1 cellular context compared by ENCODE assay signal in genomic region chr1:154936416-154937050, GRCh38.
TF ChIP-seq lines count a peak whose summit lies in the region.

PMVK (minus strand) TSS chr1:154936719; CDS start chr1:154936685, 34 bp downstream.

TF ChIP-seq in HepG2, 621 proteins besides CTCF, POLR2A, EP300 and RAD21 (continued from another document and continues in another):
- TF ChIP-seq SETDB1 (CRISPR knock-in tag; IDR thresholded peaks at IDR 0.05; ENCODE audit: borderline replicate concordance) (peak; percentile 91; the same call in 1 of the 2 replicates), SPEN (CRISPR knock-in tag; IDR thresholded peaks at IDR 0.05; ENCODE audit: low read depth) (peak; percentile 97), ZNF550 (CRISPR knock-in tag; IDR thresholded peaks at IDR 0.05; ENCODE audit: borderline replicate concordance) (no peak), NR2C2 (CRISPR knock-in tag; IDR thresholded peaks at IDR 0.05; ENCODE audit: borderline replicate concordance) (peak; percentile 83), ZNF10 (CRISPR knock-in tag; IDR thresholded peaks at IDR 0.05; ENCODE audit: borderline replicate concordance, low read depth) (no peak), SP5 (CRISPR knock-in tag; IDR thresholded peaks at IDR 0.05; ENCODE audit: borderline replicate concordance, low read depth) (peak; percentile 59), ZNF430 (CRISPR knock-in tag; IDR thresholded peaks at IDR 0.05) (peak; percentile 99), ZFP90 (CRISPR knock-in tag; IDR thresholded peaks at IDR 0.05; ENCODE audit: borderline replicate concordance) (peak; percentile 83; the same call in 1 of the 2 replicates), ZNF264 (CRISPR knock-in tag; IDR thresholded peaks at IDR 0.05) (peak; percentile 92), ZNF75D (CRISPR knock-in tag; IDR thresholded peaks at IDR 0.05; ENCODE audit: borderline replicate concordance) (peak; percentile 97; the same call in 1 of the 2 replicates), NCOA2 (CRISPR knock-in tag; IDR thresholded peaks at IDR 0.05) (peak; percentile 87), ZNF572 (CRISPR knock-in tag; IDR thresholded peaks at IDR 0.05) (0 out of 2 replicates have a peak, but pooled peaks have one; percentile 75), KLF15 (CRISPR knock-in tag; IDR thresholded peaks at IDR 0.05; ENCODE audit: borderline replicate concordance) (peak; percentile 97), CEBPB (IDR thresholded peaks at IDR 0.05; ENCODE audit: borderline replicate concordance, low read depth, low read length) (no peak), SMYD3 (CRISPR knock-in tag; IDR thresholded peaks at IDR 0.05) (peak; percentile 100), ZNF441 (CRISPR knock-in tag; IDR thresholded peaks at IDR 0.05; ENCODE audit: borderline replicate concordance) (peak; percentile 98), MTA1 (CRISPR knock-in tag; IDR thresholded peaks at IDR 0.05; ENCODE audit: borderline replicate concordance) (peak; percentile 91), ZNF839 (CRISPR knock-in tag; IDR thresholded peaks at IDR 0.05; ENCODE audit: borderline replicate concordance) (no peak), SMARCE1 (IDR thresholded peaks at IDR 0.05; ENCODE audit: borderline replicate concordance) (no peak), ATRX (CRISPR knock-in tag; IDR thresholded peaks at IDR 0.05; ENCODE audit: borderline replicate concordance) (no peak), IRF2 (CRISPR knock-in tag; IDR thresholded peaks at IDR 0.05) (peak; percentile 94), ZNF354B (CRISPR knock-in tag; IDR thresholded peaks at IDR 0.05) (peak; percentile 93; the same call in 1 of the 2 replicates), ZNF34 (CRISPR knock-in tag; IDR thresholded peaks at IDR 0.05; ENCODE audit: borderline replicate concordance) (peak; percentile 90; the same call in 1 of the 2 replicates), HMG20B (CRISPR knock-in tag; conservative IDR thresholded peaks at IDR 0.05) (peak; percentile 67), SSRP1 (CRISPR knock-in tag; IDR thresholded peaks at IDR 0.05) (peak; percentile 91; the same call in 1 of the 2 replicates), NR2F1 (CRISPR knock-in tag; IDR thresholded peaks at IDR 0.05) (no peak; a peak in 1 of 4 replicates), ZNF30 (CRISPR knock-in tag; IDR thresholded peaks at IDR 0.05) (peak; percentile 99), ZNF432 (CRISPR knock-in tag; IDR thresholded peaks at IDR 0.05; ENCODE audit: borderline replicate concordance) (no peak), MAFF (IDR thresholded peaks at IDR 0.05; ENCODE audit: low read depth, low read length) (no peak), ZNF407 (CRISPR knock-in tag; IDR thresholded peaks at IDR 0.05; ENCODE audit: not compliant biosample characterization) (peak; percentile 92), ZNF503 (CRISPR knock-in tag; IDR thresholded peaks at IDR 0.05) (no peak), ZFP36 (IDR thresholded peaks at IDR 0.05; ENCODE audit: borderline replicate concordance, low read depth, low read length, partially characterized antibody) (no peak), TOE1 (CRISPR knock-in tag; IDR thresholded peaks at IDR 0.05) (peak; percentile 72; the same call in 1 of the 2 replicates), KDM1A (CRISPR knock-in tag; IDR thresholded peaks at IDR 0.05) (0 out of 2 replicates have a peak, but pooled peaks have one; percentile 39), CC2D1A (CRISPR knock-in tag; IDR thresholded peaks at IDR 0.05) (peak; percentile 22; the same call in 1 of the 2 replicates)
- TF ChIP-seq, protein P1, sequence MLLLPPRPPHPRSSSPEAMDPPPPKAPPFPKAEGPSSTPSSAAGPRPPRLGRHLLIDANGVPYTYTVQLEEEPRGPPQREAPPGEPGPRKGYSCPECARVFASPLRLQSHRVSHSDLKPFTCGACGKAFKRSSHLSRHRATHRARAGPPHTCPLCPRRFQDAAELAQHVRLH (CRISPR knock-in tag; IDR thresholded peaks at IDR 0.05; ENCODE audit: borderline replicate concordance, low read depth) = peak; percentile 99
- TF ChIP-seq, protein P2, sequence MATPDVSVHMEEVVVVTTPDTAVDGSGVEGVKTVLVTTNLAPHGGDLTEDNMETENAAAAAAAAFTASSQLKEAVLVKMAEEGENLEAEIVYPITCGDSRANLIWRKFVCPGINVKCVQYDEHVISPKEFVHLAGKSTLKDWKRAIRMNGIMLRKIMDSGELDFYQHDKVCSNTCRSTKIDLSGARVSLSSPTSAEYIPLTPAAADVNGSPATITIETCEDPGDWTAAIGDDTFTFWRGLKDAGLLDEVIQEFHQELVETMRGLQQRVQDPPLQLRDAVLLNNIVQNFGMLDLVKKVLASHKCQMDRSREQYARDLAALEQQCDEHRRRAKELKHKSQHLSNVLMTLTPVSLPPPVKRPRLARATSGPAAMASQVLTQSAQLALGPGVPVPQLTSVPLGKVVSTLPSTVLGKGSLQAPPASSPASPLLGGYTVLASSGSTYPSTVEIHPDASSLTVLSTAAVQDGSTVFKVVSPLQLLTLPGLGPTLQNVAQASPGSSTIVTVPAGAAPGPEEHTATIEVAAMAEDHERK (CRISPR knock-in tag; IDR thresholded peaks at IDR 0.05; ENCODE audit: low read depth) = 0 out of 2 replicates have a peak, but pooled peaks have one; percentile 11
- TF ChIP-seq, protein P3, sequence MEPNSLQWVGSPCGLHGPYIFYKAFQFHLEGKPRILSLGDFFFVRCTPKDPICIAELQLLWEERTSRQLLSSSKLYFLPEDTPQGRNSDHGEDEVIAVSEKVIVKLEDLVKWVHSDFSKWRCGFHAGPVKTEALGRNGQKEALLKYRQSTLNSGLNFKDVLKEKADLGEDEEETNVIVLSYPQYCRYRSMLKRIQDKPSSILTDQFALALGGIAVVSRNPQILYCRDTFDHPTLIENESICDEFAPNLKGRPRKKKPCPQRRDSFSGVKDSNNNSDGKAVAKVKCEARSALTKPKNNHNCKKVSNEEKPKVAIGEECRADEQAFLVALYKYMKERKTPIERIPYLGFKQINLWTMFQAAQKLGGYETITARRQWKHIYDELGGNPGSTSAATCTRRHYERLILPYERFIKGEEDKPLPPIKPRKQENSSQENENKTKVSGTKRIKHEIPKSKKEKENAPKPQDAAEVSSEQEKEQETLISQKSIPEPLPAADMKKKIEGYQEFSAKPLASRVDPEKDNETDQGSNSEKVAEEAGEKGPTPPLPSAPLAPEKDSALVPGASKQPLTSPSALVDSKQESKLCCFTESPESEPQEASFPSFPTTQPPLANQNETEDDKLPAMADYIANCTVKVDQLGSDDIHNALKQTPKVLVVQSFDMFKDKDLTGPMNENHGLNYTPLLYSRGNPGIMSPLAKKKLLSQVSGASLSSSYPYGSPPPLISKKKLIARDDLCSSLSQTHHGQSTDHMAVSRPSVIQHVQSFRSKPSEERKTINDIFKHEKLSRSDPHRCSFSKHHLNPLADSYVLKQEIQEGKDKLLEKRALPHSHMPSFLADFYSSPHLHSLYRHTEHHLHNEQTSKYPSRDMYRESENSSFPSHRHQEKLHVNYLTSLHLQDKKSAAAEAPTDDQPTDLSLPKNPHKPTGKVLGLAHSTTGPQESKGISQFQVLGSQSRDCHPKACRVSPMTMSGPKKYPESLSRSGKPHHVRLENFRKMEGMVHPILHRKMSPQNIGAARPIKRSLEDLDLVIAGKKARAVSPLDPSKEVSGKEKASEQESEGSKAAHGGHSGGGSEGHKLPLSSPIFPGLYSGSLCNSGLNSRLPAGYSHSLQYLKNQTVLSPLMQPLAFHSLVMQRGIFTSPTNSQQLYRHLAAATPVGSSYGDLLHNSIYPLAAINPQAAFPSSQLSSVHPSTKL (CRISPR knock-in tag; IDR thresholded peaks at IDR 0.05) = peak; percentile 62
- TF ChIP-seq, protein P4, sequence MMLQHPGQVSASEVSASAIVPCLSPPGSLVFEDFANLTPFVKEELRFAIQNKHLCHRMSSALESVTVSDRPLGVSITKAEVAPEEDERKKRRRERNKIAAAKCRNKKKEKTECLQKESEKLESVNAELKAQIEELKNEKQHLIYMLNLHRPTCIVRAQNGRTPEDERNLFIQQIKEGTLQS (CRISPR knock-in tag; IDR thresholded peaks at IDR 0.05) = peak; percentile 54; the same call in 1 of the 2 replicates
- TF ChIP-seq, protein P5, sequence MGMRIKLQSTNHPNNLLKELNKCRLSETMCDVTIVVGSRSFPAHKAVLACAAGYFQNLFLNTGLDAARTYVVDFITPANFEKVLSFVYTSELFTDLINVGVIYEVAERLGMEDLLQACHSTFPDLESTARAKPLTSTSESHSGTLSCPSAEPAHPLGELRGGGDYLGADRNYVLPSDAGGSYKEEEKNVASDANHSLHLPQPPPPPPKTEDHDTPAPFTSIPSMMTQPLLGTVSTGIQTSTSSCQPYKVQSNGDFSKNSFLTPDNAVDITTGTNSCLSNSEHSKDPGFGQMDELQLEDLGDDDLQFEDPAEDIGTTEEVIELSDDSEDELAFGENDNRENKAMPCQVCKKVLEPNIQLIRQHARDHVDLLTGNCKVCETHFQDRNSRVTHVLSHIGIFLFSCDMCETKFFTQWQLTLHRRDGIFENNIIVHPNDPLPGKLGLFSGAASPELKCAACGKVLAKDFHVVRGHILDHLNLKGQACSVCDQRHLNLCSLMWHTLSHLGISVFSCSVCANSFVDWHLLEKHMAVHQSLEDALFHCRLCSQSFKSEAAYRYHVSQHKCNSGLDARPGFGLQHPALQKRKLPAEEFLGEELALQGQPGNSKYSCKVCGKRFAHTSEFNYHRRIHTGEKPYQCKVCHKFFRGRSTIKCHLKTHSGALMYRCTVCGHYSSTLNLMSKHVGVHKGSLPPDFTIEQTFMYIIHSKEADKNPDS (CRISPR knock-in tag; IDR thresholded peaks at IDR 0.05) = peak; percentile 95
